Comparison of ENCODE assay signal across 22 cellular contexts in genomic region chr9:90956026-90956810, GRCh38.
A peak's percentile ranks its signal among the peaks of the same experiment; 100 is the strongest.
DNase-seq lines count a peak whose midpoint lies in the region; ATAC-seq and TF ChIP-seq lines count a peak whose summit lies in the region.
"Had no signal": no experiment of that assay in that cellular context is flagged by ENCODE, and none has a peak within 500 bp of the region (broad histone marks: within the 10 kb centered on the region; RNA-seq: fewer than 3 reads in every experiment).

No MANE protein-coding gene starts in this region.

- no peaks in the 10 kb centered on the region for H3K36me3 ChIP-seq in sigmoid colon
- H3K36me3 ChIP-seq: stomach, vagina had no signal

- intact Hi-C loops in sigmoid colon (cut with DNase I) = no loop called here

- TF ChIP-seq POLR2A in sigmoid colon (IDR thresholded peaks at IDR 0.05) = no peak

- TF ChIP-seq EP300 in sigmoid colon (IDR thresholded peaks at IDR 0.05) = no peak

- H3K4me3 ChIP-seq in fibroblast of the aortic adventitia (ENCODE audit: low read depth, low read length) (no peak overlapping the region), sigmoid colon (no peak overlapping the region)
- H3K4me3 ChIP-seq: stomach, vagina had no signal

- H3K9me3 ChIP-seq in sigmoid colon = no peaks in the 10 kb centered on the region
- H3K9me3 ChIP-seq: stomach, vagina had no signal

- peak; percentile 80 for DNase-seq in EH (ENCODE audit: low read depth)
- peak; percentile 65 for DNase-seq in RPMI7951 (ENCODE audit: low read depth)
- DNase-seq in fibroblast of the aortic adventitia (ENCODE audit: low read depth) = peak; percentile 30
- DNase-seq in sigmoid colon = peak; percentile 50
- no peak for DNase-seq in AML-193 (lab: John Stamatoyannopoulos, UW)
- DNase-seq in T-helper 2 cell = no peak
- no peak for DNase-seq in left lobe of liver (ENCODE audit: low spot score)
- DNase-seq: activated CD4-positive, alpha-beta memory T cell treated with anti-CD3 and anti-CD28 coated beads, Interleukin-2, amount 10 ng/mL, durations not matched to agents 7 days and 5 days; activated T-cell treated with anti-CD3 and anti-CD28 coated beads, Interleukin-2, amount 50 U/mL, for 48 hours; effector memory CD4-positive, alpha-beta T cell; NCI-H1694; NCI-H2227 treated with DMSO at 0.1 percent for 48 hours; occipital lobe; stimulated activated CD4-positive, alpha-beta T cell treated with anti-CD3 and anti-CD28 coated beads, Interleukin-1b, Interleukin-23, amount 100 ng/mL, for 48 hours; stomach; T-helper 1 cell had no signal

- WGBS in sigmoid colon, 2 donors = 79 to 81% methylated on average over 9 of the region's 9 CpGs

- H3K27ac ChIP-seq in sigmoid colon = no peak overlapping the region
- H3K27ac ChIP-seq: foreskin keratinocyte, stomach, vagina had no signal

- H3K27me3 ChIP-seq in sigmoid colon = no peaks in the 10 kb centered on the region
- H3K27me3 ChIP-seq: foreskin keratinocyte, vagina had no signal

- no peak for TF ChIP-seq CTCF in fibroblast of the aortic adventitia (IDR thresholded peaks at IDR 0.05; ENCODE audit: insufficient read depth, low read length)
- no peak for TF ChIP-seq CTCF in sigmoid colon (IDR thresholded peaks at IDR 0.05)

- ATAC-seq in left lobe of liver = no peak
- no peak for ATAC-seq in GM19023 (IDR thresholded peaks at IDR 0.05; ENCODE audit: unreplicated experiment)
- ATAC-seq: activated naive CD4-positive, alpha-beta T cell treated with anti-CD3 and anti-CD28 coated beads, Interleukin-2, amount 50 U/mL, for 72 hours; foreskin keratinocyte; HCT116; sciatic nerve had no signal

- no peaks in the 10 kb centered on the region for H3K4me1 ChIP-seq in sigmoid colon
- H3K4me1 ChIP-seq: foreskin keratinocyte, stomach had no signal

Comparison
In these comparisons a context has a peak if more than half of its experiments do, and no peak if none do; other contexts are left out.
1. DNase-seq: peak in EH (single experiment), RPMI7951 (single experiment), fibroblast of the aortic adventitia (single experiment) and sigmoid colon (single experiment); none in AML-193 (0 of 2), T-helper 2 cell (0 of 5) and left lobe of liver (single experiment).